Comparison of ENCODE assay signal across 8 cellular contexts in the genomic region with DNA sequence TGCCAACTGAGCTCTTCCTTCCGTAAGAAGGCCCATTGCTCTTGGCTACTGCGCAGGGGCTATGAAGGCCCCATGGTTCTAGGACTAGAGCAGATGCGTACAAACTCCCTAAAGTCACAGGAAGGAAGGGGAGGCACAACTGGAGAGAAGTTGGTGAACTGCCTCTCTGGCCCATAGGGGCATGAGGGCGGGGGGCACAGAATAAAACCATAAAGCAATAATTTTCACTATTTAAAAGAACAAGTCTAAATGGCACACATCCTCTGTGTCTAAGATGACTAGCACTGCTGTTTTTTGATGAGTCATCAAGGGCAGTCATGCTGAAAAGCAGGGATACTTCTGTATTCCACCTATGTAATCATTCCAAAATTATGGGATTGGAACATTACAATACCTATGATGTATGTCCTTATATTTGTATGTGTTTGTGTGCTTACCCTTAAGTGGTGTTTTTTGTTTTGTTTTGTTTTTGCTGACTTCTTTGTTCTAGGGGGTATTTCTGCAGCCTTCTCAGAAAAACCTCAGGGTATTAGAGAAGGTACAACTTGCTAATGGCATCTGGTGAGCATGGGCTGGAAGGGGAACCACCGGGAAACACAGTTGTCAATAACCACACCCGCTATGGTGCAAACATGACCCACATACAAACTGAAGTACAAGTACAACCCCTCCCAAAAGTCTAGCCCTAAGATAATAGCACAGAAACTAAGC. TPM values are rescaled to one million over a fixed set of nuclear protein-coding genes. Genes with fewer than 3 reads are reported as not detected.
DNase-seq lines count a peak whose midpoint lies in the region; ATAC-seq and TF ChIP-seq lines count a peak whose summit lies in the region.

No MANE protein-coding gene starts in this region.

- peak overlapping the region in 1 of 2 experiments; percentile 57 for H3K23ac ChIP-seq in mesenchymal stem cell (ENCODE audit: low read length in 2 of 2)

- H3F3A ChIP-seq in PC-9 (ENCODE audit: insufficient read depth, low read depth) = peaks cover 90% of the 10 kb centered on the region

- peak overlapping the region; percentile 95 for H2BK5ac ChIP-seq in mesenchymal stem cell (ENCODE audit: low read depth, low read length, poor library complexity, severe bottlenecking)

- H3K27me3 ChIP-seq in PC-9 (ENCODE audit: insufficient read depth, low read depth) (no peaks in the 10 kb centered on the region), mesenchymal stem cell (ENCODE audit: control insufficient read depth in 1 of 2, insufficient read depth in 1 of 2, low read length in 2 of 2) (no peaks in the 10 kb centered on the region)

- H2AK5ac ChIP-seq in mesenchymal stem cell (ENCODE audit: low read length, severe bottlenecking) = peak overlapping the region; percentile 97

- peak overlapping the region; percentile 10 for H4K8ac ChIP-seq in mesenchymal stem cell (ENCODE audit: low read length)

- BruUV-seq in PC-9 (replicated peaks; lab: Mats Ljungman, UMichigan) = no TSS peak

- peak overlapping the region; percentile 35 to 45 for H3K4ac ChIP-seq in mesenchymal stem cell (ENCODE audit: low read depth in 1 of 2, low read length in 2 of 2)

- peaks cover 32% of the 10 kb centered on the region for H3K36me3 ChIP-seq in PC-9 (ENCODE audit: low read depth)
- peaks cover 0 to 2% of the 10 kb centered on the region in 2 experiments for H3K36me3 ChIP-seq in mesenchymal stem cell (ENCODE audit: control insufficient read depth in 1 of 2, insufficient read depth in 2 of 2, low read depth in 1 of 2, low read length in 2 of 2)

- H3K9me3 ChIP-seq in PC-9 (ENCODE audit: insufficient read depth, low read depth) (no peaks in the 10 kb centered on the region), mesenchymal stem cell (ENCODE audit: control insufficient read depth, low read length) (no peaks in the 10 kb centered on the region)

- intact Hi-C loops in PC-9 (cut with micrococcal nuclease; ENCODE audit: unreplicated experiment) = loop anchor here (5.0 kb wide), 1 partner anchor 59 kb away; no protein-coding TSS in a partner anchor

- H3K9me2 ChIP-seq in PC-9 (ENCODE audit: insufficient read depth) = no peaks in the 10 kb centered on the region

- H2AFZ ChIP-seq in PC-9 (no peak overlapping the region), mesenchymal stem cell (ENCODE audit: low read depth, low read length) (no peak overlapping the region)

- POLR2A ChIA-PET in PC-9 (lab: Charles Lee; ENCODE audit: unreplicated experiment) = interaction anchor here (0.6 kb wide), 1 partner anchor 32 kb away, joined by 3 read pairs; no protein-coding TSS in a partner anchor

- H3K14ac ChIP-seq in mesenchymal stem cell (ENCODE audit: low read length in 2 of 2) = no peak overlapping the region

- H3K18ac ChIP-seq in mesenchymal stem cell (ENCODE audit: low read depth in 1 of 2, low read length in 2 of 2) = peak overlapping the region; percentile 37 to 90

- TF ChIP-seq CTCF in PC-9 (conservative IDR thresholded peaks at IDR 0.05) = no peak

- H2BK120ac ChIP-seq in mesenchymal stem cell (ENCODE audit: low read depth, low read length) = no peak overlapping the region

- CTCF ChIA-PET in PC-9 (lab: Charles Lee) = no interaction called here

- peaks cover 99% of the 10 kb centered on the region for H3K79me2 ChIP-seq in PC-9 (ENCODE audit: low read depth)

- H4K91ac ChIP-seq in mesenchymal stem cell (ENCODE audit: low read length) = peak overlapping the region; percentile 66

- H3K9ac ChIP-seq in mesenchymal stem cell (ENCODE audit: low read length) = peak overlapping the region; percentile 66

- peak overlapping the region; percentile 17 to 38 for H2BK12ac ChIP-seq in mesenchymal stem cell (ENCODE audit: low read length in 2 of 2)

- H3K4me3 ChIP-seq in PC-9 (peak overlapping the region; percentile 11; the same call in 1 of the 2 replicates), mesenchymal stem cell (ENCODE audit: insufficient read depth in 1 of 2, low read depth in 1 of 2, low read length in 2 of 2) (peak overlapping the region in 1 of 2 experiments; percentile 49)

- H3K27ac ChIP-seq in PC-9 = peak overlapping the region; percentile 91
- peak overlapping the region; percentile 98 for H3K27ac ChIP-seq in mesenchymal stem cell (ENCODE audit: low read length, poor library complexity, severe bottlenecking)

- H2BK15ac ChIP-seq in mesenchymal stem cell (ENCODE audit: low read depth, poor library complexity, severe bottlenecking) = no peak overlapping the region

- no peaks in the 10 kb centered on the region for H3K79me1 ChIP-seq in mesenchymal stem cell (replicated peaks; ENCODE audit: low read length, poor library complexity, severe bottlenecking)

- H3K4me1 ChIP-seq in PC-9 (replicated peaks; ENCODE audit: insufficient read depth) = peaks cover 100% of the 10 kb centered on the region
- peaks cover 24% of the 10 kb centered on the region for H3K4me1 ChIP-seq in mesenchymal stem cell (ENCODE audit: control insufficient read depth, insufficient read depth, low read depth, low read length)

- DNase-seq in activated CD4-positive, CD25-positive, alpha-beta regulatory T cell treated with anti-CD3 and anti-CD28 coated beads, Interleukin-2, amount 50 U/mL, for 16 hours (ENCODE audit: low read depth, low spot score) = peak; percentile 36
- DNase-seq in activated CD4-positive, CD25-positive, alpha-beta regulatory T cell (lab: John Stamatoyannopoulos, UW) = no peak
- peak in 1 of 2 experiments; percentile 76 for DNase-seq in PC-9
- peak; percentile 57 for DNase-seq in astrocyte of the hippocampus (ENCODE audit: low read depth, low spot score)
- DNase-seq in mesenchymal stem cell = peak; percentile 61
- no peak for DNase-seq in HuH-7.5 (ENCODE audit: low spot score)

- H3K4me2 ChIP-seq in PC-9 (peak overlapping the region; percentile 73), mesenchymal stem cell (ENCODE audit: low read length, poor library complexity, severe bottlenecking) (peak overlapping the region; percentile 40)

- H4K20me1 ChIP-seq in PC-9 (ENCODE audit: insufficient read depth) = 0 out of 2 replicates have a peak, but pooled peaks cover 5% of the 10 kb centered on the region

- 78% methylated on average over 5 of the region's 6 CpGs for WGBS in mesenchymal stem cell

- ATAC-seq in HG02852 (IDR thresholded peaks at IDR 0.05; ENCODE audit: unreplicated experiment) (peak; percentile 53), GM21786 (IDR thresholded peaks at IDR 0.05; ENCODE audit: unreplicated experiment) (no peak)

RNA-seq across cellular contexts. Expression of a gene that starts 36.9 kb away (rescaled TPM):
- total RNA-seq in PC-9 (2021) = 61.7 and 63.1 TPM in 2 replicates
- 31.5 TPM for polyA plus RNA-seq in mesenchymal stem cell (2013, experiment 1 of 2)
- polyA plus RNA-seq in mesenchymal stem cell (2013, experiment 2 of 2) = 32.4 TPM

Comparison
In these comparisons a context has a peak if more than half of its experiments do, and no peak if none do; other contexts are left out.
1. DNase-seq: peak in activated CD4-positive, CD25-positive, alpha-beta regulatory T cell treated with anti-CD3 and anti-CD28 coated beads, Interleukin-2, amount 50 U/mL, for 16 hours (single experiment), astrocyte of the hippocampus (single experiment) and mesenchymal stem cell (single experiment); none in activated CD4-positive, CD25-positive, alpha-beta regulatory T cell (0 of 4) and HuH-7.5 (single experiment).